In the genomic region with DNA sequence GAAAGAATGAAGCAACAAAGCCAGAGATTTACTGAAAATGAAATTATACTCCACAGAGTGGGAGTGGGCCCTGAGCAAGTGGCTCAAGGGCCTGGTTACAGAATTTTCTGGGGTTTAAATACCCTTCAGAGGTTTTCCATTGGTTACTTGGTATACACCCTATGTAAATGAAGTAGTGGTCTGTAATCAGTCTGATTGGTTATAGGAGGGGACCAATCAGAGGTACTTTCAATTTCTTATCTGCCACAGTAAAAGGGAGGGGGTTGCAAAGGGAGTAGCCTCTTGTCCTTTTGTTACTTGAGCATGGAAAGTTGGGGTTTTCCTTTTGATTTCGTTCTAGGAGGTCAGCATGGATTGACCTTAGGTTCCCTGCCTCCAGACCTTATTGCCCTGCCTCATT, we compare ENCODE assay signal across 31 cellular contexts.
A peak's percentile ranks its signal among the peaks of the same experiment; 100 is the strongest.
DNase-seq lines count a peak whose midpoint lies in the region; ATAC-seq, FAIRE-seq and TF ChIP-seq lines count a peak whose summit lies in the region.
"Had no signal": no experiment of that assay in that cellular context is flagged by ENCODE, and none has a peak within 500 bp of the region (broad histone marks: within the 10 kb centered on the region; RNA-seq: fewer than 3 reads in every experiment).

No MANE protein-coding gene starts in this region.

- H3K27ac Mint-ChIP-seq in immature natural killer cell = peak overlapping the region in 4 of 6 donors; percentile 57 to 84 (median 74)
- H3K27ac Mint-ChIP-seq in Calu3 (ENCODE audit: unreplicated experiment) = no peak overlapping the region
- H3K27ac Mint-ChIP-seq: activated CD4-positive, alpha-beta T cell treated with anti-CD3 and anti-CD28 coated beads, Interleukin-2, amount 10 ng/mL, durations not matched to agents 7 days and 5 days; nephron had no signal

- TF ChIP-seq CTCF in Calu3 (IDR thresholded peaks at IDR 0.05; ENCODE audit: unreplicated experiment) = no peak

- H3K36me3 Mint-ChIP-seq in activated T-cell treated with anti-CD3 and anti-CD28 coated beads, Interleukin-2, amount 50 U/mL, for 4 hours (ENCODE audit: insufficient read depth) = peaks cover 31% of the 10 kb centered on the region
- H3K36me3 Mint-ChIP-seq in immature natural killer cell (peaks cover 12 to 53% (median 18%) of the 10 kb centered on the region in 3 donors), Calu3 (ENCODE audit: insufficient read depth, unreplicated experiment) (peaks cover 3% of the 10 kb centered on the region)

- H3K27me3 Mint-ChIP-seq in activated T-cell treated with anti-CD3 and anti-CD28 coated beads, Interleukin-2, amount 50 U/mL, for 4 hours (ENCODE audit: low read depth) = no peaks in the 10 kb centered on the region
- H3K27me3 Mint-ChIP-seq in immature natural killer cell (ENCODE audit: low read depth in 3 of 3) (no peaks in the 10 kb centered on the region), Calu3 (ENCODE audit: unreplicated experiment) (no peaks in the 10 kb centered on the region)
- H3K27me3 Mint-ChIP-seq: activated CD4-positive, alpha-beta T cell treated with anti-CD3 and anti-CD28 coated beads, Interleukin-2, amount 10 ng/mL, durations not matched to agents 7 days and 5 days; activated naive CD4-positive, alpha-beta T cell treated with anti-CD3 and anti-CD28 coated beads, Interleukin-2, amount 10 ng/mL, durations not matched to agents 7 days and 5 days; CD8-positive, alpha-beta memory T cell; IgD-negative memory B cell had no signal

- no peak overlapping the region for H3K4me3 Mint-ChIP-seq in activated T-cell treated with anti-CD3 and anti-CD28 coated beads, Interleukin-2, amount 50 U/mL, for 4 hours
- no peak overlapping the region for H3K4me3 Mint-ChIP-seq in immature natural killer cell
- H3K4me3 Mint-ChIP-seq in Calu3 (ENCODE audit: low read depth, unreplicated experiment) = no peak overlapping the region
- H3K4me3 Mint-ChIP-seq: activated CD4-positive, alpha-beta T cell treated with anti-CD3 and anti-CD28 coated beads, Interleukin-2, amount 10 ng/mL, durations not matched to agents 7 days and 5 days; activated naive CD4-positive, alpha-beta T cell treated with anti-CD3 and anti-CD28 coated beads, Interleukin-2, amount 10 ng/mL, durations not matched to agents 7 days and 5 days; CD8-positive, alpha-beta memory T cell; IgD-negative memory B cell; nephron had no signal

- intact Hi-C loops in Calu3 (cut with micrococcal nuclease; ENCODE audit: unreplicated experiment) = no loop called here

- H3K4me1 Mint-ChIP-seq in activated T-cell treated with anti-CD3 and anti-CD28 coated beads, Interleukin-2, amount 50 U/mL, for 4 hours (ENCODE audit: low read depth) = peaks cover 10% of the 10 kb centered on the region
- H3K4me1 Mint-ChIP-seq in immature natural killer cell (peaks cover 7 to 33% of the 10 kb centered on the region in 2 donors), Calu3 (ENCODE audit: low read depth, unreplicated experiment) (no peaks in the 10 kb centered on the region)
- H3K4me1 Mint-ChIP-seq: activated CD4-positive, alpha-beta T cell treated with anti-CD3 and anti-CD28 coated beads, Interleukin-2, amount 10 ng/mL, durations not matched to agents 7 days and 5 days; nephron had no signal

- CTCF ChIA-PET in Calu3 (lab: Charles Lee) = no interaction called here

- BruUV-seq in Calu3 (replicated peaks; lab: Mats Ljungman, UMichigan) = no TSS peak

- DNase-seq in activated T-cell treated with anti-CD3 and anti-CD28 coated beads, Interleukin-2, amount 50 U/mL, for 4 hours = no peak
- DNase-seq in activated T-cell treated with anti-CD3 and anti-CD28 coated beads, Interleukin-2, amount 50 U/mL, for 1 hour = no peak
- DNase-seq in GM19239 (ENCODE audit: insufficient read length, low spot score) (no peak), RPMI7951 (ENCODE audit: low read depth) (peak; percentile 4), immature natural killer cell (peak in 2 of 3 donors; percentile 13 to 15), C1 segment of cervical spinal cord (lab: John Stamatoyannopoulos, UW) (no peak), Calu3 (no peak)
- DNase-seq: activated CD4-positive, alpha-beta T cell treated with anti-CD3 and anti-CD28 coated beads, Interleukin-2, amount 10 ng/mL, durations not matched to agents 7 days and 5 days; activated naive CD4-positive, alpha-beta T cell treated with anti-CD3 and anti-CD28 coated beads, Interleukin-2, amount 10 ng/mL, durations not matched to agents 7 days and 5 days; AML-193; anterior cingulate cortex; DMS153; effector CD4-positive, alpha-beta T cell; mucosa of descending colon; NCI-H2081 treated with DMSO at 0.1 percent for 48 hours; NCI-H345; NCI-H69; psoas muscle; stimulated activated CD8-positive, alpha-beta memory T cell treated with anti-CD3 and anti-CD28 coated beads, Interleukin-4, amount 100 ng/mL, for 48 hours; SW 1271; transverse colon; WERI-Rb-1 had no signal

- H3K9me3 Mint-ChIP-seq in activated T-cell treated with anti-CD3 and anti-CD28 coated beads, Interleukin-2, amount 50 U/mL, for 4 hours = no peaks in the 10 kb centered on the region
- no peaks in the 10 kb centered on the region for H3K9me3 Mint-ChIP-seq in immature natural killer cell
- no peaks in the 10 kb centered on the region for H3K9me3 Mint-ChIP-seq in Calu3 (ENCODE audit: low read depth, unreplicated experiment)
- H3K9me3 Mint-ChIP-seq: activated CD4-positive, alpha-beta T cell treated with anti-CD3 and anti-CD28 coated beads, Interleukin-2, amount 10 ng/mL, durations not matched to agents 7 days and 5 days; activated naive CD4-positive, alpha-beta T cell treated with anti-CD3 and anti-CD28 coated beads, Interleukin-2, amount 10 ng/mL, durations not matched to agents 7 days and 5 days; CD8-positive, alpha-beta memory T cell; IgD-negative memory B cell; nephron had no signal

- peak; percentile 35 for FAIRE-seq in GM19239 (lab: Jason Lieb, UNC)
- FAIRE-seq: A549, bronchial epithelial cell, colon, GM12891 had no signal

- ATAC-seq in activated T-cell treated with anti-CD3 and anti-CD28 coated beads, Interleukin-2, amount 50 U/mL, for 4 hours = peak; percentile 60 to 72
- ATAC-seq in HG03439 (IDR thresholded peaks at IDR 0.05; ENCODE audit: unreplicated experiment) = no peak
- ATAC-seq: A549, mucosa of descending colon, psoas muscle, sciatic nerve had no signal

Comparison
In these comparisons a context has a peak if more than half of its experiments do, and no peak if none do; other contexts are left out.
1. DNase-seq: peak in RPMI7951 (single experiment) and immature natural killer cell (2 of 3); none in activated T-cell treated with anti-CD3 and anti-CD28 coated beads, Interleukin-2, amount 50 U/mL, for 4 hours (single experiment), activated T-cell treated with anti-CD3 and anti-CD28 coated beads, Interleukin-2, amount 50 U/mL, for 1 hour (single experiment), GM19239 (single experiment), C1 segment of cervical spinal cord (0 of 14) and Calu3 (single experiment).